Comparison of ENCODE assay signal across 8 cellular contexts in genomic region chr12:6632026-6632978, GRCh38. TPM values are rescaled to one million over a fixed set of nuclear protein-coding genes. Genes with fewer than 3 reads are reported as not detected.
DNase-seq lines count a peak whose midpoint lies in the region; ATAC-seq, FAIRE-seq and TF ChIP-seq lines count a peak whose summit lies in the region.

No MANE protein-coding gene starts in this region.

- H3K36me3 Mint-ChIP-seq in CD4-positive, alpha-beta T cell (ENCODE audit: low read depth), result no peaks in the 10 kb centered on the region
- peaks cover 2% of the 10 kb centered on the region for H3K36me3 Mint-ChIP-seq in T-helper 1 cell treated with Interleukin-12 subunit alpha and Interleukin-12 subunit beta and Interleukin-4 antibody, amounts not matched to agents 30 μg/mL and 1 μg/mL, for 36 hours (ENCODE audit: low read depth)

- peak overlapping the region; percentile 91 for H3K27ac Mint-ChIP-seq in CD4-positive, alpha-beta T cell
- peak overlapping the region; percentile 96 for H3K27ac Mint-ChIP-seq in T-helper 1 cell treated with Interleukin-12 subunit alpha and Interleukin-12 subunit beta and Interleukin-4 antibody, amounts not matched to agents 30 μg/mL and 1 μg/mL, for 36 hours

- peaks cover 18% of the 10 kb centered on the region for H3K4me1 ChIP-seq in colonic mucosa
- no peaks in the 10 kb centered on the region for H3K4me1 ChIP-seq in pancreas

- POLR2A ChIA-PET in CD4-positive, alpha-beta T cell (lab: Charles Lee), result interaction anchor here (0.7 to 1.9 kb wide), 10 partner anchors 10 to 155 kb away, joined by 3 to 10 read pairs (median 5); partner anchors contain the start of genes COPS7A and ZNF384

- peak overlapping the region; percentile 66 for H3K27ac ChIP-seq in CD4-positive, alpha-beta T cell (ENCODE audit: low read depth, low read length)
- peak overlapping the region; percentile 86 for H3K27ac ChIP-seq in colonic mucosa
- H3K27ac ChIP-seq in pancreas, result peak overlapping the region in 2 of 4 donors; percentile 4 to 30
- H3K27ac ChIP-seq in brain microvascular endothelial cell, result no peak overlapping the region

- H3K9me3 Mint-ChIP-seq in CD4-positive, alpha-beta T cell, result no peaks in the 10 kb centered on the region
- H3K9me3 Mint-ChIP-seq in T-helper 1 cell treated with Interleukin-12 subunit alpha and Interleukin-12 subunit beta and Interleukin-4 antibody, amounts not matched to agents 30 μg/mL and 1 μg/mL, for 36 hours, result no peaks in the 10 kb centered on the region

- H3K27me3 ChIP-seq in CD4-positive, alpha-beta T cell (ENCODE audit: control insufficient read depth, insufficient read depth, low read length), result no peaks in the 10 kb centered on the region
- H3K27me3 ChIP-seq in colonic mucosa, result no peaks in the 10 kb centered on the region
- no peaks in the 10 kb centered on the region for H3K27me3 ChIP-seq in pancreas
- no peaks in the 10 kb centered on the region for H3K27me3 ChIP-seq in brain microvascular endothelial cell (replicated peaks)

- peaks cover 63% of the 10 kb centered on the region for H3K4me1 Mint-ChIP-seq in CD4-positive, alpha-beta T cell (ENCODE audit: low read depth)
- H3K4me1 Mint-ChIP-seq in T-helper 1 cell treated with Interleukin-12 subunit alpha and Interleukin-12 subunit beta and Interleukin-4 antibody, amounts not matched to agents 30 μg/mL and 1 μg/mL, for 36 hours (ENCODE audit: low read depth), result peaks cover 39% of the 10 kb centered on the region

- H3K9ac ChIP-seq in colonic mucosa (ENCODE audit: low read depth in 2 of 2, low read length in 2 of 2), result peak overlapping the region; percentile 45 to 82

- no peak for FAIRE-seq in pancreas (lab: Jason Lieb, UNC)

- peak in 9 of 10 experiments; percentile 29 to 62 (median 46) for DNase-seq in CD4-positive, alpha-beta T cell
- DNase-seq in colonic mucosa (peak; percentile 71), pancreas (peak in 1 of 6 donors; percentile 22), NCI-H2227 treated with DMSO at 0.1 percent for 48 hours (lab: John Stamatoyannopoulos, UW) (no peak), brain microvascular endothelial cell (no peak)

- CTCF ChIA-PET in CD4-positive, alpha-beta T cell (lab: Charles Lee), result interaction anchor here (0.8 kb wide), 1 partner anchor 12 kb away, joined by 3 read pairs; no protein-coding TSS in a partner anchor

- in situ Hi-C loops in brain microvascular endothelial cell (cut with HindIII; ENCODE audit: low pct_ligation_motif_present, low sequenced_read_pairs), result no loop called here

- peak; percentile 81 for ATAC-seq in CD4-positive, alpha-beta T cell (ENCODE audit: poor library complexity)
- ATAC-seq in GM18909 (IDR thresholded peaks at IDR 0.05; ENCODE audit: poor library complexity, unreplicated experiment), result peak; percentile 55
- peak; percentile 45 for ATAC-seq in HG03280 (IDR thresholded peaks at IDR 0.05; ENCODE audit: unreplicated experiment)
- peak in 3 of 4 donors; percentile 41 to 77 (median 57) for ATAC-seq in pancreas

- intact Hi-C loops in CD4-positive, alpha-beta T cell (cut with DNase I, micrococcal nuclease), result loop anchor here in 1 of 2 experiments (2.0 kb wide), 1 partner anchor 30 kb away; the partner anchor contains the start of gene ING4
- intact Hi-C loops in colonic mucosa (cut with DNase I), result no loop called here
- intact Hi-C loops in pancreas (cut with DNase I), result no loop called here

- H3K4me3 ChIP-seq in colonic mucosa, result no peak overlapping the region
- no peak overlapping the region for H3K4me3 ChIP-seq in pancreas
- H3K4me3 ChIP-seq in brain microvascular endothelial cell (ENCODE audit: low read depth, low read length), result no peak overlapping the region

- H3K36me3 ChIP-seq in colonic mucosa (no peaks in the 10 kb centered on the region), pancreas (no peaks in the 10 kb centered on the region), brain microvascular endothelial cell (replicated peaks) (no peaks in the 10 kb centered on the region)

- peak overlapping the region; percentile 78 for H3K4me3 Mint-ChIP-seq in CD4-positive, alpha-beta T cell
- H3K4me3 Mint-ChIP-seq in T-helper 1 cell treated with Interleukin-12 subunit alpha and Interleukin-12 subunit beta and Interleukin-4 antibody, amounts not matched to agents 30 μg/mL and 1 μg/mL, for 36 hours, result peak overlapping the region; percentile 74

- WGBS in pancreas, 2 donors, result 52 to 66% methylated on average over 21 of the region's 21 CpGs

- no peak for TF ChIP-seq CTCF in CD4-positive, alpha-beta T cell (IDR thresholded peaks at IDR 0.05)
- TF ChIP-seq CTCF in colonic mucosa (IDR thresholded peaks at IDR 0.05) (no peak), pancreas (IDR thresholded peaks at IDR 0.05) (no peak), brain microvascular endothelial cell (IDR thresholded peaks at IDR 0.05; ENCODE audit: low read depth, low read length, missing control alignments) (no peak)

- no peaks in the 10 kb centered on the region for H3K27me3 Mint-ChIP-seq in CD4-positive, alpha-beta T cell
- H3K27me3 Mint-ChIP-seq in T-helper 1 cell treated with Interleukin-12 subunit alpha and Interleukin-12 subunit beta and Interleukin-4 antibody, amounts not matched to agents 30 μg/mL and 1 μg/mL, for 36 hours (ENCODE audit: low read depth), result no peaks in the 10 kb centered on the region

- no peaks in the 10 kb centered on the region for H3K9me3 ChIP-seq in CD4-positive, alpha-beta T cell (ENCODE audit: control insufficient read depth, low read length)
- H3K9me3 ChIP-seq in colonic mucosa, result no peaks in the 10 kb centered on the region
- no peaks in the 10 kb centered on the region for H3K9me3 ChIP-seq in pancreas

RNA-seq across cellular contexts. Expression of gene LPAR5, which starts 3.5 kb away (rescaled TPM):
- 1 to 10 TPM; 2.8 to 3.0 TPM for total RNA-seq in CD4-positive, alpha-beta T cell
- total RNA-seq in colonic mucosa (10 to 100 TPM; 27.0 to 32.7 TPM), pancreas (1 to 10 TPM in 2 of 6 donors, under 1 TPM in 4; 0.09 to 2.4 (median 0.71) TPM)
- polyA plus RNA-seq in pancreas, result under 1 TPM; 0.19 to 0.23 TPM

RNA-seq across cellular contexts. Expression of gene ACRBP, which starts 14.9 kb away (rescaled TPM):
- total RNA-seq in CD4-positive, alpha-beta T cell, result under 1 TPM; 0.58 to 0.95 TPM
- 1 to 10 TPM; 1.6 to 1.9 TPM for total RNA-seq in colonic mucosa
- 1 to 10 TPM; 1.3 to 4.1 (median 1.8) TPM for total RNA-seq in pancreas
- 1 to 10 TPM; 1.2 to 2.2 TPM for polyA plus RNA-seq in pancreas

RNA-seq across cellular contexts. Expression of gene CHD4, which starts 25.1 kb away (rescaled TPM):
- 100 to 1,000 TPM; 288 to 292 TPM for total RNA-seq in CD4-positive, alpha-beta T cell
- 100 to 1,000 TPM; 153 to 199 TPM for total RNA-seq in colonic mucosa
- total RNA-seq in pancreas, result 100 to 1,000 TPM in 3 of 6 donors, 10 to 100 TPM in 3; 96.5 to 123 (median 105) TPM
- polyA plus RNA-seq in pancreas, result 100 to 1,000 TPM; 125 to 134 TPM

RNA-seq across cellular contexts. Expression of gene ING4, which starts 30.6 kb away (rescaled TPM):
- 10 to 100 TPM; 13.8 to 17.4 TPM for total RNA-seq in CD4-positive, alpha-beta T cell
- total RNA-seq in colonic mucosa (10 to 100 TPM; 20.0 to 33.8 TPM), pancreas (10 to 100 TPM in 5 of 6 donors, 1 to 10 TPM in 1; 9.0 to 24.9 (median 12.1) TPM)
- polyA plus RNA-seq in pancreas, result 10 to 100 TPM; 15.7 to 29.6 TPM

RNA-seq across cellular contexts. Expression of gene ZNF384, which starts 56.9 kb away (rescaled TPM):
- 10 to 100 TPM; 67.6 TPM for total RNA-seq in CD4-positive, alpha-beta T cell
- 10 to 100 TPM; 50.0 to 53.6 TPM for total RNA-seq in colonic mucosa
- 10 to 100 TPM; 20.4 to 29.8 (median 23.9) TPM for total RNA-seq in pancreas
- 10 to 100 TPM; 36.6 to 36.7 TPM for polyA plus RNA-seq in pancreas

Comparison
In these comparisons a context has a peak if more than half of its experiments do, and no peak if none do; other contexts are left out.
1. DNase-seq: peak in CD4-positive, alpha-beta T cell (9 of 10) and colonic mucosa (single experiment); none in NCI-H2227 treated with DMSO at 0.1 percent for 48 hours (single experiment) and brain microvascular endothelial cell (single experiment).
2. RNA of gene LPAR5, which starts 3.5 kb away (total RNA-seq): 27.0 to 32.7 TPM in colonic mucosa; 2.8 to 3.0 TPM in CD4-positive, alpha-beta T cell and 0.09 to 2.4 TPM in pancreas; every median in the first group is over 4 times any median in the second.
3. Peak in every context shown above with its lines, with median percentiles within 50 percentile points of each other: ATAC-seq.